1 cellular context compared by ENCODE assay signal in the genomic region with DNA sequence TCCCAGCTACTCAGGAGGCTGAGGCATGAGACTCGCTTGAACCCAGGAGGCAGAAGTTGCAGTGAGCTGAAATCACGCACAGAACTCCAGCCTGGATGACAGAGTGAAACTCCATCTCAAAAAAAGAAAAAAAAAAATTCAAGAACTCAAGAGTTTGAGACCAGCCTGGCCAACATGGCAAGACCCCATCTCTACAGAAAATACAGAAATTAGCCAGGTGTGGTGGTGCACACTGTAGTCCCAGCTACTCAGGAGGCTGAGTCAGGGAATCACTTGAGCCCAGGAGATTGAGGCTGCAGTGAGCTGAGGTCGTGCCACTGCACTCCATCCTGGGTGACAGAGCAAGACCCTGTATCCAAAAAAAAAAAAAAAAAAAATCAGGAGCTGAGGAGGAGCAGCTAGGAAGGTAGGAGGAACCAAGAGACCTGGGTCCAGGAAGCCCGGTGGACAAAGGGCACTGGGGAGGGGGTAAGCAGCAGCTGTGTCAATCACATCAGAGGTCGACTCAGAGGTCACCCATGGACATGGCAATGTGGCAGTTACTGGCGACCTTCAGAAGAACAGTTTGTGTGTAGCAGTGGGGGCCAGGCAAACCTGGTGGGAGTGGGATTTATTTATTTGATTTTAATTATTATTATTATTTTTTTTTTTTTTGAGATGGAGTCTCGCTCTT.
TF ChIP-seq lines count a peak whose summit lies in the region.

No MANE protein-coding gene starts in this region.

TF ChIP-seq in HepG2, 621 proteins besides CTCF, POLR2A, EP300 and RAD21 (continued from another document):
- TF ChIP-seq, protein P1, sequence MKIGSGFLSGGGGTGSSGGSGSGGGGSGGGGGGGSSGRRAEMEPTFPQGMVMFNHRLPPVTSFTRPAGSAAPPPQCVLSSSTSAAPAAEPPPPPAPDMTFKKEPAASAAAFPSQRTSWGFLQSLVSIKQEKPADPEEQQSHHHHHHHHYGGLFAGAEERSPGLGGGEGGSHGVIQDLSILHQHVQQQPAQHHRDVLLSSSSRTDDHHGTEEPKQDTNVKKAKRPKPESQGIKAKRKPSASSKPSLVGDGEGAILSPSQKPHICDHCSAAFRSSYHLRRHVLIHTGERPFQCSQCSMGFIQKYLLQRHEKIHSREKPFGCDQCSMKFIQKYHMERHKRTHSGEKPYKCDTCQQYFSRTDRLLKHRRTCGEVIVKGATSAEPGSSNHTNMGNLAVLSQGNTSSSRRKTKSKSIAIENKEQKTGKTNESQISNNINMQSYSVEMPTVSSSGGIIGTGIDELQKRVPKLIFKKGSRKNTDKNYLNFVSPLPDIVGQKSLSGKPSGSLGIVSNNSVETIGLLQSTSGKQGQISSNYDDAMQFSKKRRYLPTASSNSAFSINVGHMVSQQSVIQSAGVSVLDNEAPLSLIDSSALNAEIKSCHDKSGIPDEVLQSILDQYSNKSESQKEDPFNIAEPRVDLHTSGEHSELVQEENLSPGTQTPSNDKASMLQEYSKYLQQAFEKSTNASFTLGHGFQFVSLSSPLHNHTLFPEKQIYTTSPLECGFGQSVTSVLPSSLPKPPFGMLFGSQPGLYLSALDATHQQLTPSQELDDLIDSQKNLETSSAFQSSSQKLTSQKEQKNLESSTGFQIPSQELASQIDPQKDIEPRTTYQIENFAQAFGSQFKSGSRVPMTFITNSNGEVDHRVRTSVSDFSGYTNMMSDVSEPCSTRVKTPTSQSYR (CRISPR knock-in tag; IDR thresholded peaks at IDR 0.05; ENCODE audit: borderline replicate concordance) = peak; percentile 50; the same call in 1 of the 2 replicates
- no peak for TF ChIP-seq ZNF180 (CRISPR knock-in tag; IDR thresholded peaks at IDR 0.05; ENCODE audit: borderline replicate concordance, low read depth)
- 0 out of 2 replicates have a peak, but pooled peaks have one; percentile 42 for TF ChIP-seq NR2C2 (CRISPR knock-in tag; IDR thresholded peaks at IDR 0.05; ENCODE audit: borderline replicate concordance)
- no peak for TF ChIP-seq ZNF136 (CRISPR knock-in tag; IDR thresholded peaks at IDR 0.05; ENCODE audit: low read depth)
- no peak for TF ChIP-seq TFE3 (CRISPR knock-in tag; IDR thresholded peaks at IDR 0.05)
- no peak for TF ChIP-seq SOX6 (IDR thresholded peaks at IDR 0.05)
- TF ChIP-seq SOX6 (CRISPR knock-in tag; IDR thresholded peaks at IDR 0.05) = 0 out of 2 replicates have a peak, but pooled peaks have one; percentile 4
- TF ChIP-seq ATF1 (CRISPR knock-in tag; IDR thresholded peaks at IDR 0.05) = no peak
- TF ChIP-seq NFKBIZ (CRISPR knock-in tag; IDR thresholded peaks at IDR 0.05) = no peak
- TF ChIP-seq FOXO1 (CRISPR knock-in tag; IDR thresholded peaks at IDR 0.05) = 0 out of 2 replicates have a peak, but pooled peaks have one; percentile 11
- TF ChIP-seq ZNF317 (CRISPR knock-in tag; IDR thresholded peaks at IDR 0.05) = no peak
- TF ChIP-seq ZNF138 (CRISPR knock-in tag; IDR thresholded peaks at IDR 0.05; ENCODE audit: low read depth) = no peak
- 0 out of 2 replicates have a peak, but pooled peaks have one; percentile 25 for TF ChIP-seq FOSL2 (CRISPR knock-in tag; IDR thresholded peaks at IDR 0.05)
- TF ChIP-seq ZNF362 (CRISPR knock-in tag; IDR thresholded peaks at IDR 0.05; ENCODE audit: borderline replicate concordance) = peak; percentile 80; the same call in 1 of the 2 replicates
- no peak for TF ChIP-seq ZNF562 (CRISPR knock-in tag; IDR thresholded peaks at IDR 0.05; ENCODE audit: borderline replicate concordance)
- 0 out of 2 replicates have a peak, but pooled peaks have one; percentile 69 for TF ChIP-seq ZNF569 (CRISPR knock-in tag; IDR thresholded peaks at IDR 0.05; ENCODE audit: borderline replicate concordance)
- no peak for TF ChIP-seq KLF15 (CRISPR knock-in tag; IDR thresholded peaks at IDR 0.05; ENCODE audit: borderline replicate concordance)
- no peak for TF ChIP-seq YEATS2 (CRISPR knock-in tag; IDR thresholded peaks at IDR 0.05; ENCODE audit: borderline replicate concordance)
- TF ChIP-seq NCOA1 (CRISPR knock-in tag; IDR thresholded peaks at IDR 0.05) = no peak
- TF ChIP-seq ZBTB42 (CRISPR knock-in tag; IDR thresholded peaks at IDR 0.05) = 0 out of 2 replicates have a peak, but pooled peaks have one; percentile 74
- TF ChIP-seq, protein P2, sequence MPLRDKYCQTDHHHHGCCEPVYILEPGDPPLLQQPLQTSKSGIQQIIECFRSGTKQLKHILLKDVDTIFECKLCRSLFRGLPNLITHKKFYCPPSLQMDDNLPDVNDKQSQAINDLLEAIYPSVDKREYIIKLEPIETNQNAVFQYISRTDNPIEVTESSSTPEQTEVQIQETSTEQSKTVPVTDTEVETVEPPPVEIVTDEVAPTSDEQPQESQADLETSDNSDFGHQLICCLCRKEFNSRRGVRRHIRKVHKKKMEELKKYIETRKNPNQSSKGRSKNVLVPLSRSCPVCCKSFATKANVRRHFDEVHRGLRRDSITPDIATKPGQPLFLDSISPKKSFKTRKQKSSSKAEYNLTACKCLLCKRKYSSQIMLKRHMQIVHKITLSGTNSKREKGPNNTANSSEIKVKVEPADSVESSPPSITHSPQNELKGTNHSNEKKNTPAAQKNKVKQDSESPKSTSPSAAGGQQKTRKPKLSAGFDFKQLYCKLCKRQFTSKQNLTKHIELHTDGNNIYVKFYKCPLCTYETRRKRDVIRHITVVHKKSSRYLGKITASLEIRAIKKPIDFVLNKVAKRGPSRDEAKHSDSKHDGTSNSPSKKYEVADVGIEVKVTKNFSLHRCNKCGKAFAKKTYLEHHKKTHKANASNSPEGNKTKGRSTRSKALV (CRISPR knock-in tag; IDR thresholded peaks at IDR 0.05) = no peak
- peak; percentile 74 for TF ChIP-seq HNF4A (CRISPR knock-in tag; IDR thresholded peaks at IDR 0.05)
- peak; percentile 12; the same call in 1 of the 2 replicates for TF ChIP-seq ZMYM3 (CRISPR knock-in tag; IDR thresholded peaks at IDR 0.05)
- 0 out of 2 replicates have a peak, but pooled peaks have one; percentile 10 for TF ChIP-seq PHF21A (CRISPR knock-in tag; IDR thresholded peaks at IDR 0.05)
- TF ChIP-seq RXRB (CRISPR knock-in tag; IDR thresholded peaks at IDR 0.05; ENCODE audit: borderline replicate concordance) = peak; percentile 59; the same call in 1 of the 2 replicates
- TF ChIP-seq DNMT3B (CRISPR knock-in tag; conservative IDR thresholded peaks at IDR 0.05) = no peak
- peak; percentile 70 for TF ChIP-seq RARA (CRISPR knock-in tag; IDR thresholded peaks at IDR 0.05)
- no peak for TF ChIP-seq NFATC3 (CRISPR knock-in tag; IDR thresholded peaks at IDR 0.05)
- peak; percentile 17; the same call in 1 of the 2 replicates for TF ChIP-seq LBX2 (CRISPR knock-in tag; IDR thresholded peaks at IDR 0.05; ENCODE audit: borderline replicate concordance)
- TF ChIP-seq NR2F1 (CRISPR knock-in tag; IDR thresholded peaks at IDR 0.05) = peak in 1 of 2 experiments; percentile 79; a peak in 3 of 4 replicates
- TF ChIP-seq FOXA3 (CRISPR knock-in tag; IDR thresholded peaks at IDR 0.05) = peak; percentile 29; the same call in 1 of the 2 replicates
- TF ChIP-seq KIAA2018 (CRISPR knock-in tag; IDR thresholded peaks at IDR 0.05; ENCODE audit: borderline replicate concordance) = no peak
- no peak for TF ChIP-seq ZNF672 (CRISPR knock-in tag; IDR thresholded peaks at IDR 0.05)
- TF ChIP-seq SNAPC2 (CRISPR knock-in tag; IDR thresholded peaks at IDR 0.05) = 0 out of 2 replicates have a peak, but pooled peaks have one; percentile 29
- no peak for TF ChIP-seq GABPB1 (CRISPR knock-in tag; IDR thresholded peaks at IDR 0.05)
- TF ChIP-seq NR2F6 (IDR thresholded peaks at IDR 0.05) = peak; percentile 88
- TF ChIP-seq NR2F6 (CRISPR knock-in tag; IDR thresholded peaks at IDR 0.05) = peak; percentile 93
- TF ChIP-seq, protein P3, sequence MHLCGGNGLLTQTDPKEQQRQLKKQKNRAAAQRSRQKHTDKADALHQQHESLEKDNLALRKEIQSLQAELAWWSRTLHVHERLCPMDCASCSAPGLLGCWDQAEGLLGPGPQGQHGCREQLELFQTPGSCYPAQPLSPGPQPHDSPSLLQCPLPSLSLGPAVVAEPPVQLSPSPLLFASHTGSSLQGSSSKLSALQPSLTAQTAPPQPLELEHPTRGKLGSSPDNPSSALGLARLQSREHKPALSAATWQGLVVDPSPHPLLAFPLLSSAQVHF (CRISPR knock-in tag; IDR thresholded peaks at IDR 0.05) = no peak
- peak; percentile 59; the same call in 1 of the 2 replicates for TF ChIP-seq ZNF546 (CRISPR knock-in tag; conservative IDR thresholded peaks at IDR 0.05)
TF ChIP-seq in HepG2: peak in this region for 50.
